Comparison of ENCODE assay signal across 9 cellular contexts in the genomic region with DNA sequence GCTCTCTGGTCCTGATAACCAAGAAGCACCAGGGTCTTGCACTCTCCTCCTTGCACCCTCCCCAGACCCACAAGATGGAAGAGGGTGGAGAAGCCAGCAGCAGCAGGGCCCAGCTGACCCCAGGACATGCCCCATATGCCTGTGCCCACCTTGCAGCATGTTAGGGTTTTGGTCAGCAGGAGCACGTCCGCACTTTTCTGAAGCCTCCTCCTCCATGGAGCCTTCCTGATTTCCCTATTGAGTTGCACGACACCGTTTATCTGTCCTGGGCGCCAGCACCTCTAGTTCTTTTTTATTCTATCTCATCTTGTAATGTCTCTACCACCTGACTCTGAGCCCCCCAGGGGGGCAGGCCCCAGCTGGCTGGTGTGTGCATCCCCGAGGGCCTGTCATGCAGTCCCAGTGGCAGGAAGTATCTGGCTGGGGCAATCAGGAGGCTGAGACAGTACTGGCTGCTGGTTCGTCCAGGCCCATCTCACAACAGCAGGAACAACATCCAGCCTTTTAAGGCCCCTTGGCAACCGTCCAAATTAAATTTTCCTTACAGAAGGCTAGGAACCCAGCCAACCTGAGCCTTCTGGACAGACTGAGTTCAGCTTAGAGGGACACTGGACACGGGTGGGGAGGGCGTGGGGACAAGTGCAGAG. TPM values are rescaled to one million over a fixed set of nuclear protein-coding genes. Genes with fewer than 3 reads are reported as not detected.
DNase-seq lines count a peak whose midpoint lies in the region; TF ChIP-seq lines count a peak whose summit lies in the region.
"Had no signal": no experiment of that assay in that cellular context is flagged by ENCODE, and none has a peak within 500 bp of the region (broad histone marks: within the 10 kb centered on the region; RNA-seq: fewer than 3 reads in every experiment).

No MANE protein-coding gene starts in this region.

- no peak overlapping the region for H3K4me3 ChIP-seq in AG10803 (ENCODE audit: low read length)

- TF ChIP-seq CTCF in AG10803 (conservative IDR thresholded peaks at IDR 0.05; ENCODE audit: low read length) = no peak

- DNase-seq in AG10803 (ENCODE audit: low read depth) (peak; percentile 72), NCI-H2196 treated with DMSO at 0.1 percent for 48 hours (lab: John Stamatoyannopoulos, UW; ENCODE audit: unreplicated experiment) (peak; percentile 54), dermis microvascular lymphatic vessel endothelial cell (ENCODE audit: low read depth in 2 of 2) (peak; percentile 36 to 88), myocyte (ENCODE audit: low read depth) (peak; percentile 41), SKM-1 treated with dmso at 0.1 percent for 144 hours (lab: John Stamatoyannopoulos, UW; ENCODE audit: unreplicated experiment) (no peak), iPS-NIHi11 (ENCODE audit: low spot score) (no peak)
- DNase-seq in stimulated activated CD4-positive, alpha-beta T cell treated with anti-CD3 and anti-CD28 coated beads, Interleukin-1b, Interleukin-23, amount 100 ng/mL, for 48 hours = no peak
- DNase-seq in activated CD4-positive, alpha-beta T cell treated with anti-CD3 and anti-CD28 coated beads for 1 hour = no peak
- DNase-seq: activated B cell treated with CpG ODN at 0.5 μM for 24 hours had no signal

RNA-seq across cellular contexts. Expression of a gene that starts 39.6 kb away (rescaled TPM):
- total RNA-seq in dermis microvascular lymphatic vessel endothelial cell = 5.5 and 5.7 TPM in 2 replicates
- total RNA-seq in myocyte = 3.2 and 6.1 TPM in 2 replicates
- 4.4 TPM for polyA plus RNA-seq in myocyte (2012)

Comparison
In these comparisons a context has a peak if more than half of its experiments do, and no peak if none do; other contexts are left out.
1. DNase-seq: peak in AG10803 (single experiment), NCI-H2196 treated with DMSO at 0.1 percent for 48 hours (single experiment), dermis microvascular lymphatic vessel endothelial cell (2 of 2) and myocyte (single experiment); none in stimulated activated CD4-positive, alpha-beta T cell treated with anti-CD3 and anti-CD28 coated beads, Interleukin-1b, Interleukin-23, amount 100 ng/mL, for 48 hours (single experiment), SKM-1 treated with dmso at 0.1 percent for 144 hours (single experiment), activated CD4-positive, alpha-beta T cell treated with anti-CD3 and anti-CD28 coated beads for 1 hour (single experiment) and iPS-NIHi11 (single experiment).